ENCODE assay signal across 15 cellular contexts in genomic region chr4:81523672-81524436, GRCh38. TPM values are rescaled to one million over a fixed set of nuclear protein-coding genes. Genes with fewer than 3 reads are reported as not detected.
DNase-seq lines count a peak whose midpoint lies in the region; ATAC-seq, FAIRE-seq and TF ChIP-seq lines count a peak whose summit lies in the region.
"Had no signal": no experiment of that assay in that cellular context is flagged by ENCODE, and none has a peak within 500 bp of the region (broad histone marks: within the 10 kb centered on the region; RNA-seq: fewer than 3 reads in every experiment).

No MANE protein-coding gene starts in this region.

- H4K20me1 ChIP-seq in GM12878 (ENCODE audit: control insufficient read depth, insufficient read depth) (no peaks in the 10 kb centered on the region), HepG2 (ENCODE audit: insufficient read depth, low read length) (no peaks in the 10 kb centered on the region)

- RAD21 ChIA-PET in GM12878 (lab: Charles Lee; ENCODE audit: unreplicated experiment), result interaction anchor here (0.6 kb wide), 1 partner anchor 686 kb away, joined by 3 read pairs; no protein-coding TSS in a partner anchor

- no peaks in the 10 kb centered on the region for H3K36me3 Mint-ChIP-seq in chondrocyte (ENCODE audit: low read depth)

- H2AFZ ChIP-seq in GM12878 (ENCODE audit: control insufficient read depth, low read depth, low read length) (no peak overlapping the region), HepG2 (ENCODE audit: low read length) (no peak overlapping the region)

- no peak overlapping the region for H3K27ac ChIP-seq in GM12878 (ENCODE audit: control insufficient read depth, insufficient read depth)
- no peak overlapping the region for H3K27ac ChIP-seq in HepG2 (ENCODE audit: extremely low read length, insufficient read depth, low read length)
- H3K27ac ChIP-seq: ovary, VCaP had no signal

- intact Hi-C loops in GM12878 (cut with micrococcal nuclease; ENCODE audit: unreplicated experiment), result no loop called here
- intact Hi-C loops in sciatic nerve (cut with DNase I), result no loop called here
- intact Hi-C loops in HepG2 (cut with micrococcal nuclease; ENCODE audit: unreplicated experiment), result no loop called here

- DNase-seq in GM12878 (ENCODE audit: low read depth, low spot score) (no peak), sciatic nerve (ENCODE audit: low spot score) (no peak), COR-L47 (lab: John Stamatoyannopoulos, UW) (no peak), chondrocyte (ENCODE audit: low spot score) (no peak), HepG2 (ENCODE audit: low spot score) (no peak)
- DNase-seq in activated CD4-positive, alpha-beta T cell treated with anti-CD3 and anti-CD28 coated beads, Interleukin-2, amount 50 U/mL, for 48 hours, result no peak
- DNase-seq: activated T-cell treated with anti-CD3 and anti-CD28 coated beads, Interleukin-2, amount 50 U/mL, for 72 hours; NCI-H187; ovary; stimulated activated CD4-positive, alpha-beta T cell treated with anti-CD3 and anti-CD28 coated beads, Interleukin-4, amount 100 ng/mL, for 4 hours had no signal

- H3K9ac ChIP-seq in GM12878 (ENCODE audit: control insufficient read depth, insufficient read depth, low read length), result no peak overlapping the region
- H3K9ac ChIP-seq in HepG2 (ENCODE audit: insufficient read depth, low read depth, low read length), result no peak overlapping the region

- H3K9me3 Mint-ChIP-seq in chondrocyte (ENCODE audit: low read depth), result no peaks in the 10 kb centered on the region

- SMC1A ChIA-PET in GM12878 (lab: Charles Lee; ENCODE audit: uncharacterized antibody, unreplicated experiment), result interaction anchor here (0.7 to 1.0 kb wide), 3 partner anchors 17 to 33 kb away, joined by 3 read pairs; no protein-coding TSS in a partner anchor

- H3K4me2 ChIP-seq in GM12878 (ENCODE audit: control insufficient read depth, insufficient read depth) (no peak overlapping the region), HepG2 (ENCODE audit: low read depth, low read length) (no peak overlapping the region)

- no peak for TF ChIP-seq EP300 in GM12878 (IDR thresholded peaks at IDR 0.05; ENCODE audit: borderline replicate concordance in 1 of 2, control insufficient read depth in 1 of 2, low read depth in 2 of 2, low read length in 2 of 2)
- no peak for TF ChIP-seq EP300 in HepG2 (IDR thresholded peaks at IDR 0.05; ENCODE audit: low read depth in 2 of 2, low read length in 2 of 2)
- TF ChIP-seq EP300 in HepG2 (CRISPR knock-in tag; IDR thresholded peaks at IDR 0.05; ENCODE audit: borderline replicate concordance), result no peak

- in situ Hi-C loops in GM12878 (cut with MboI), result no loop called here
- in situ Hi-C loops in HepG2 (cut with HindIII; ENCODE audit: extremely low pct_ligation_motif_present, low pct_unique_long_range_greater_than_20kb), result no loop called here

- 11% methylated on average over 2 of the region's 2 CpGs for WGBS in GM12878 (ENCODE audit: insufficient coverage, insufficient replicate concordance, low lambda C conversion rate, missing lambda C conversion rate)
- 43% methylated on average over 2 of the region's 2 CpGs for WGBS in HepG2 (ENCODE audit: low lambda C conversion rate)

- H3K36me3 ChIP-seq in GM12878 (ENCODE audit: control insufficient read depth in 2 of 2, insufficient read depth in 2 of 2, low read length in 1 of 2) (no peaks in the 10 kb centered on the region), HepG2 (replicated peaks in 1 of 2; ENCODE audit: control insufficient read depth in 1 of 2, insufficient read depth in 2 of 2, low read length in 2 of 2) (no peaks in the 10 kb centered on the region)
- H3K36me3 ChIP-seq: ovary had no signal

- CTCF ChIA-PET in GM12878 (lab: Yijun Ruan, JAX), result interaction anchor here (0.8 to 1.0 kb wide), 2 partner anchors 10 to 13 kb away, joined by 3 read pairs; no protein-coding TSS in a partner anchor
- CTCF ChIA-PET in HepG2 (lab: Yijun Ruan, JAX; ENCODE audit: low intra/inter-chr PET ratio, low total read pairs), result no interaction called here

- BruUV-seq in GM12878 (replicated peaks; lab: Mats Ljungman, UMichigan), result no TSS peak
- no TSS peak for BruUV-seq in HepG2 (replicated peaks; lab: Mats Ljungman, UMichigan)

- peaks cover 4% of the 10 kb centered on the region; the same call in 2 of the 3 replicates for H3K9me3 ChIP-seq in GM12878 (replicated peaks; ENCODE audit: control insufficient read depth, insufficient read depth, low read length)
- no peaks in the 10 kb centered on the region for H3K9me3 ChIP-seq in HepG2 (ENCODE audit: low read length)
- H3K9me3 ChIP-seq: ovary had no signal

- POLR2A ChIA-PET in GM12878 (lab: Charles Lee) (no interaction called here), HepG2 (lab: Yijun Ruan, JAX) (no interaction called here)

- TF ChIP-seq POLR2A in GM12878 (IDR thresholded peaks at IDR 0.05; ENCODE audit: low read depth, low read length), result no peak
- no peak for TF ChIP-seq POLR2A in HepG2 (IDR thresholded peaks at IDR 0.05; ENCODE audit: insufficient read depth in 1 of 2, low read depth in 2 of 2, low read length in 2 of 2)

- no peak for TF ChIP-seq RAD21 in GM12878 (IDR thresholded peaks at IDR 0.05; ENCODE audit: insufficient read depth, low read depth, low read length)
- TF ChIP-seq RAD21 in HepG2 (CRISPR knock-in tag; IDR thresholded peaks at IDR 0.05), result no peak

- TF ChIP-seq CTCF in GM12878 (IDR thresholded peaks at IDR 0.05 in 2 of 3, conservative IDR thresholded peaks at IDR 0.05 in 1 of 3; ENCODE audit: control insufficient read depth in 2 of 3, extremely low read depth in 1 of 3, insufficient read depth in 1 of 3, low read depth in 3 of 3, low read length in 3 of 3), result no peak
- no peak for TF ChIP-seq CTCF in chondrocyte (IDR thresholded peaks at IDR 0.05)
- no peak for TF ChIP-seq CTCF in HepG2 (CRISPR knock-in tag; IDR thresholded peaks at IDR 0.05)

- H3K79me2 ChIP-seq in GM12878 (ENCODE audit: control insufficient read depth, insufficient read depth, low read length) (no peaks in the 10 kb centered on the region), HepG2 (ENCODE audit: insufficient read depth, low read length) (no peaks in the 10 kb centered on the region)

- H3K4me1 Mint-ChIP-seq in chondrocyte (ENCODE audit: low read depth), result no peaks in the 10 kb centered on the region

- ATAC-seq in GM19395 (IDR thresholded peaks at IDR 0.05; ENCODE audit: unreplicated experiment) (peak; percentile 93), HG02852 (IDR thresholded peaks at IDR 0.05; ENCODE audit: unreplicated experiment) (peak; percentile 65), GM12878 (no peak), sciatic nerve (peak; percentile 49), HepG2 (no peak)
- ATAC-seq: activated T-cell treated with anti-CD3 and anti-CD28 coated beads, Interleukin-2, amount 50 U/mL, for 72 hours; HCT116 had no signal

- H3K27me3 ChIP-seq in GM12878 (replicated peaks in 1 of 2; ENCODE audit: control insufficient read depth in 2 of 2, insufficient read depth in 2 of 2, low read length in 1 of 2), result no peaks in the 10 kb centered on the region
- no peaks in the 10 kb centered on the region for H3K27me3 ChIP-seq in HepG2 (ENCODE audit: control insufficient read depth in 1 of 2, insufficient read depth in 2 of 2, low read length in 2 of 2)
- H3K27me3 ChIP-seq: ovary had no signal

- no peak overlapping the region for H3K4me3 Mint-ChIP-seq in chondrocyte (ENCODE audit: unreplicated experiment)
- H3K4me3 Mint-ChIP-seq: activated T-cell treated with anti-CD3 and anti-CD28 coated beads, Interleukin-2, amount 50 U/mL, for 72 hours had no signal

- no peak overlapping the region for H3K27ac Mint-ChIP-seq in chondrocyte (ENCODE audit: unreplicated experiment)
- H3K27ac Mint-ChIP-seq: activated T-cell treated with anti-CD3 and anti-CD28 coated beads, Interleukin-2, amount 50 U/mL, for 72 hours had no signal

- H3K4me1 ChIP-seq in GM12878 (ENCODE audit: control insufficient read depth, insufficient read depth, low read length), result no peaks in the 10 kb centered on the region
- H3K4me1 ChIP-seq in HepG2 (ENCODE audit: insufficient read depth, low read length), result no peaks in the 10 kb centered on the region

- peaks cover 25% of the 10 kb centered on the region for H3K27me3 Mint-ChIP-seq in chondrocyte (ENCODE audit: low read depth)

- FAIRE-seq in GM12878 (lab: Jason Lieb, UNC), result no peak
- FAIRE-seq in HepG2 (lab: Jason Lieb, UNC), result no peak
- FAIRE-seq: HTR-8/SVneo had no signal

- H3K4me3 ChIP-seq in GM12878 (no peak overlapping the region), HepG2 (replicated peaks in 1 of 3; ENCODE audit: insufficient read depth in 1 of 3, low read depth in 2 of 3, low read length in 3 of 3) (no peak overlapping the region)
- H3K4me3 ChIP-seq: ovary had no signal

RNA-seq across cellular contexts. Expression of gene RASGEF1B, which starts 52.1 kb away (rescaled TPM):
- 0.23 and 0.76 TPM in 2 replicates for total RNA-seq in GM12878 (2013; cell fraction: nucleolus; rRNA removed)
- 0.06 TPM in 1 of 2 replicates, not detected in the other for total RNA-seq in GM12878 (2014; rRNA removed)
- 0.13 and 0.18 TPM in 2 replicates for total RNA-seq in GM12878 (2014; rRNA removed; fragmentation: Illumina TruSeq; extraction: Trizol)
- 0.15 and 0.19 TPM in 2 replicates for total RNA-seq in GM12878 (2021)
- polyA plus RNA-seq in GM12878 (2011; ENCODE audit: low read depth), result not detected
- polyA plus RNA-seq in GM12878 (2011; rRNA removed), result 0.09 and 0.10 TPM in 2 replicates
- 0.03 and 0.10 TPM in 2 replicates for polyA plus RNA-seq in GM12878 (2011; cell fraction: cytosol; rRNA removed)
- 0.06 TPM in 1 of 2 replicates, not detected in the other for polyA plus RNA-seq in GM12878 (2011; cell fraction: nucleus; rRNA removed)
- polyA plus RNA-seq in GM12878 (2012), result 0.15 and 0.20 TPM in 2 replicates
- polyA plus RNA-seq in GM12878 (2014; fragmentation: Illumina TruSeq; extraction: Trizol), result 0.03 and 0.27 TPM in 2 replicates
- not detected for polyA plus RNA-seq in GM12878 (2014; fragmentation: Nextera tagmentation; extraction: Ambion mirVana)
- 0.06 TPM in 1 of 2 replicates, not detected in the other for polyA plus RNA-seq in GM12878 (2014; rRNA removed)
- under 1 TPM; 0.10 to 0.24 TPM for polyA plus RNA-seq in GM12878 (2016; fragmentation: Nextera tagmentation; extraction: Ambion mirVana)
- 0.21 and 0.29 TPM in 2 replicates for polyA minus RNA-seq in GM12878 (2011; rRNA and poly(A)+ RNA removed)
- polyA minus RNA-seq in GM12878 (2011; cell fraction: cytosol; rRNA and poly(A)+ RNA removed), result not detected in 2 replicates
- 0.12 and 0.29 TPM in 2 replicates for polyA minus RNA-seq in GM12878 (2011; cell fraction: nucleus; rRNA and poly(A)+ RNA removed)
- 27.0 TPM for total RNA-seq in sciatic nerve
- total RNA-seq in chondrocyte, result 2.3 to 5.6 TPM (median 2.5 TPM) in 3 replicates
- total RNA-seq in HepG2 (2016; rRNA removed; fragmentation: Illumina TruSeq; extraction: Trizol), result 0.04 TPM in 1 of 2 replicates, not detected in the other
- not detected in 2 replicates for total RNA-seq in HepG2 (2016; cell fraction: cytosol; rRNA removed; fragmentation: Illumina TruSeq; extraction: Trizol; ENCODE audit: low read depth)
- total RNA-seq in HepG2 (2016; cell fraction: insoluble cytoplasmic fraction; rRNA removed; fragmentation: Illumina TruSeq; extraction: Trizol), result not detected in 2 replicates
- total RNA-seq in HepG2 (2016; cell fraction: membrane; rRNA removed; fragmentation: Illumina TruSeq; extraction: Trizol), result not detected in 2 replicates
- total RNA-seq in HepG2 (2016; cell fraction: nucleus; rRNA removed; fragmentation: Illumina TruSeq; extraction: Trizol), result not detected in 2 replicates
- polyA plus RNA-seq in HepG2 (2011; rRNA removed), result 0.04 and 0.05 TPM in 2 replicates
- polyA plus RNA-seq in HepG2 (2011; cell fraction: cytosol; rRNA removed), result 0.03 TPM in 1 of 2 replicates, not detected in the other
- not detected in 2 replicates for polyA plus RNA-seq in HepG2 (2011; cell fraction: nucleus; rRNA removed)
- not detected in 2 replicates for polyA plus RNA-seq in HepG2 (2012)
- not detected in 2 replicates for polyA plus RNA-seq in HepG2 (2016; cell fraction: cytosol; fragmentation: Illumina TruSeq; extraction: Trizol; ENCODE audit: low read depth)
- polyA plus RNA-seq in HepG2 (2016; cell fraction: insoluble cytoplasmic fraction; fragmentation: Illumina TruSeq; extraction: Trizol; ENCODE audit: low read depth), result not detected in 2 replicates
- not detected in 2 replicates for polyA plus RNA-seq in HepG2 (2016; cell fraction: membrane; fragmentation: Illumina TruSeq; extraction: Trizol; ENCODE audit: low read depth)
- not detected in 2 replicates for polyA plus RNA-seq in HepG2 (2016; cell fraction: nucleus; fragmentation: Illumina TruSeq; extraction: Trizol; ENCODE audit: insufficient read depth, low read depth)
- 0.84 TPM in 1 of 2 replicates, not detected in the other for polyA minus RNA-seq in HepG2 (2011; rRNA and poly(A)+ RNA removed; ENCODE audit: low replicate concordance)
- polyA minus RNA-seq in HepG2 (2011; cell fraction: cytosol; rRNA and poly(A)+ RNA removed), result not detected in 2 replicates
- polyA minus RNA-seq in HepG2 (2011; cell fraction: nucleus; rRNA and poly(A)+ RNA removed), result 0.12 and 0.26 TPM in 2 replicates

Comparison
In these comparisons a context has a peak if more than half of its experiments do, and no peak if none do; other contexts are left out.
1. ATAC-seq: peak in GM19395 (single experiment), HG02852 (single experiment) and sciatic nerve (single experiment); none in GM12878 (single experiment) and HepG2 (single experiment).